Comparison of ENCODE assay signal across 1 cellular context in the genomic region with DNA sequence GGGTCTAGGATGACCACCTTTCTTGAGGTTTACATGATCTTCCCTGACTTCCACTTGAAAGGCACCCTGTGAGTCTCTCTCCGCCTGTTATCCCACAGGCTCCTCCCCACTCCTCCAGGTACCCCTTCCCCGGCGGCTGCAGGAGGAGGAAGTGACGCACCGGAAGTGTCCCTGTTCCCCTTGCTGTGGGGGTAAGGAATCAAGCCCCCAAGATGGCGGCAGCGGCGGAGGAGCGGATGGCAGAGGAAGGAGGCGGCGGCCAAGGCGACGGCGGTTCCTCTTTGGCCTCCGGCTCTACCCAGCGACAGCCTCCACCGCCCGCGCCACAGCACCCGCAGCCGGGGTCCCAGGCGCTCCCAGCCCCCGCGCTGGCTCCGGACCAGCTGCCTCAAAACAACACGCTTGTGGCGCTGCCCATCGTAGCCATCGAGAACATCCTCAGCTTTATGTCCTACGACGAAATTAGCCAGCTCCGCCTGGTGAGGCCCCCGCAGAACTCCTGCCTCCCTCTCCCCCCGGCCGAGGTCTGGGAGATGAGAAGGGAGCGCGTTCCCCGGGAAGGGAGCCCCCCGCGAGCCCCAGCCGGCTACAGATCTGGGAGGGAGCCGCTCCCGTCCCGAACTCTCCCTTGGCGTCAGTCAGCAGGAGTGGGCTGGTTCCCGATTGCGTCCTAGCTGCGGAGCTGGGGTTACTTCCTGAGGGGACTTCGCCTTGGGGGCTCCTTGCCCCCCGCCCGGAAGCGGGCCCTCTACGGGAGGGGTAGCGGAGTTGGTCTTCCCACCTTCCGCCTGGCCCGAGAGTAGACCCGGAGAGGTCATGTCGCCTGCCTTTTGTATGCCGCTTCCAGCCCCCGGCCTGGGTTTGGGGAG.
A peak's percentile ranks its signal among the peaks of the same experiment; 100 is the strongest.
TF ChIP-seq lines count a peak whose summit lies in the region.

A gene with protein sequence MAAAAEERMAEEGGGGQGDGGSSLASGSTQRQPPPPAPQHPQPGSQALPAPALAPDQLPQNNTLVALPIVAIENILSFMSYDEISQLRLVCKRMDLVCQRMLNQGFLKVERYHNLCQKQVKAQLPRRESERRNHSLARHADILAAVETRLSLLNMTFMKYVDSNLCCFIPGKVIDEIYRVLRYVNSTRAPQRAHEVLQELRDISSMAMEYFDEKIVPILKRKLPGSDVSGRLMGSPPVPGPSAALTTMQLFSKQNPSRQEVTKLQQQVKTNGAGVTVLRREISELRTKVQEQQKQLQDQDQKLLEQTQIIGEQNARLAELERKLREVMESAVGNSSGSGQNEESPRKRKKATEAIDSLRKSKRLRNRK (plus strand): TSS at position 194 of the 869 bp plus-strand sequence. CDS start 19 bp downstream, at position 213.

TF ChIP-seq in HepG2, 621 proteins besides CTCF, POLR2A, EP300 and RAD21 (continued from another document and continues in another):
- TF ChIP-seq, protein P1, sequence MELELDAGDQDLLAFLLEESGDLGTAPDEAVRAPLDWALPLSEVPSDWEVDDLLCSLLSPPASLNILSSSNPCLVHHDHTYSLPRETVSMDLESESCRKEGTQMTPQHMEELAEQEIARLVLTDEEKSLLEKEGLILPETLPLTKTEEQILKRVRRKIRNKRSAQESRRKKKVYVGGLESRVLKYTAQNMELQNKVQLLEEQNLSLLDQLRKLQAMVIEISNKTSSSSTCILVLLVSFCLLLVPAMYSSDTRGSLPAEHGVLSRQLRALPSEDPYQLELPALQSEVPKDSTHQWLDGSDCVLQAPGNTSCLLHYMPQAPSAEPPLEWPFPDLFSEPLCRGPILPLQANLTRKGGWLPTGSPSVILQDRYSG (CRISPR knock-in tag; IDR thresholded peaks at IDR 0.05) = no peak
- no peak for TF ChIP-seq THYN1 (CRISPR knock-in tag; IDR thresholded peaks at IDR 0.05; ENCODE audit: borderline replicate concordance, low read depth)
- TF ChIP-seq TAF1 (CRISPR knock-in tag; IDR thresholded peaks at IDR 0.05) = peak; percentile 98
- TF ChIP-seq ZBTB3 (CRISPR knock-in tag; IDR thresholded peaks at IDR 0.05; ENCODE audit: borderline replicate concordance, low read depth) = no peak
- TF ChIP-seq ZNF329 (CRISPR knock-in tag; IDR thresholded peaks at IDR 0.05; ENCODE audit: low read depth) = no peak; the same call in 1 of the 2 replicates
- no peak for TF ChIP-seq ZC3H13 (CRISPR knock-in tag; IDR thresholded peaks at IDR 0.05)
- TF ChIP-seq ZNF670 (CRISPR knock-in tag; IDR thresholded peaks at IDR 0.05; ENCODE audit: borderline replicate concordance) = peak; percentile 65; the same call in 1 of the 2 replicates
- no peak for TF ChIP-seq ZNF30 (CRISPR knock-in tag; IDR thresholded peaks at IDR 0.05)
- no peak for TF ChIP-seq IRX3 (CRISPR knock-in tag; IDR thresholded peaks at IDR 0.05; ENCODE audit: borderline replicate concordance, low read depth)
- TF ChIP-seq ATAD3A (CRISPR knock-in tag; IDR thresholded peaks at IDR 0.05) = no peak
- TF ChIP-seq, protein P2, sequence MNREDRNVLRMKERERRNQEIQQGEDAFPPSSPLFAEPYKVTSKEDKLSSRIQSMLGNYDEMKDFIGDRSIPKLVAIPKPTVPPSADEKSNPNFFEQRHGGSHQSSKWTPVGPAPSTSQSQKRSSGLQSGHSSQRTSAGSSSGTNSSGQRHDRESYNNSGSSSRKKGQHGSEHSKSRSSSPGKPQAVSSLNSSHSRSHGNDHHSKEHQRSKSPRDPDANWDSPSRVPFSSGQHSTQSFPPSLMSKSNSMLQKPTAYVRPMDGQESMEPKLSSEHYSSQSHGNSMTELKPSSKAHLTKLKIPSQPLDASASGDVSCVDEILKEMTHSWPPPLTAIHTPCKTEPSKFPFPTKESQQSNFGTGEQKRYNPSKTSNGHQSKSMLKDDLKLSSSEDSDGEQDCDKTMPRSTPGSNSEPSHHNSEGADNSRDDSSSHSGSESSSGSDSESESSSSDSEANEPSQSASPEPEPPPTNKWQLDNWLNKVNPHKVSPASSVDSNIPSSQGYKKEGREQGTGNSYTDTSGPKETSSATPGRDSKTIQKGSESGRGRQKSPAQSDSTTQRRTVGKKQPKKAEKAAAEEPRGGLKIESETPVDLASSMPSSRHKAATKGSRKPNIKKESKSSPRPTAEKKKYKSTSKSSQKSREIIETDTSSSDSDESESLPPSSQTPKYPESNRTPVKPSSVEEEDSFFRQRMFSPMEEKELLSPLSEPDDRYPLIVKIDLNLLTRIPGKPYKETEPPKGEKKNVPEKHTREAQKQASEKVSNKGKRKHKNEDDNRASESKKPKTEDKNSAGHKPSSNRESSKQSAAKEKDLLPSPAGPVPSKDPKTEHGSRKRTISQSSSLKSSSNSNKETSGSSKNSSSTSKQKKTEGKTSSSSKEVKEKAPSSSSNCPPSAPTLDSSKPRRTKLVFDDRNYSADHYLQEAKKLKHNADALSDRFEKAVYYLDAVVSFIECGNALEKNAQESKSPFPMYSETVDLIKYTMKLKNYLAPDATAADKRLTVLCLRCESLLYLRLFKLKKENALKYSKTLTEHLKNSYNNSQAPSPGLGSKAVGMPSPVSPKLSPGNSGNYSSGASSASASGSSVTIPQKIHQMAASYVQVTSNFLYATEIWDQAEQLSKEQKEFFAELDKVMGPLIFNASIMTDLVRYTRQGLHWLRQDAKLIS (CRISPR knock-in tag; IDR thresholded peaks at IDR 0.05) = no peak
- TF ChIP-seq, protein P3, sequence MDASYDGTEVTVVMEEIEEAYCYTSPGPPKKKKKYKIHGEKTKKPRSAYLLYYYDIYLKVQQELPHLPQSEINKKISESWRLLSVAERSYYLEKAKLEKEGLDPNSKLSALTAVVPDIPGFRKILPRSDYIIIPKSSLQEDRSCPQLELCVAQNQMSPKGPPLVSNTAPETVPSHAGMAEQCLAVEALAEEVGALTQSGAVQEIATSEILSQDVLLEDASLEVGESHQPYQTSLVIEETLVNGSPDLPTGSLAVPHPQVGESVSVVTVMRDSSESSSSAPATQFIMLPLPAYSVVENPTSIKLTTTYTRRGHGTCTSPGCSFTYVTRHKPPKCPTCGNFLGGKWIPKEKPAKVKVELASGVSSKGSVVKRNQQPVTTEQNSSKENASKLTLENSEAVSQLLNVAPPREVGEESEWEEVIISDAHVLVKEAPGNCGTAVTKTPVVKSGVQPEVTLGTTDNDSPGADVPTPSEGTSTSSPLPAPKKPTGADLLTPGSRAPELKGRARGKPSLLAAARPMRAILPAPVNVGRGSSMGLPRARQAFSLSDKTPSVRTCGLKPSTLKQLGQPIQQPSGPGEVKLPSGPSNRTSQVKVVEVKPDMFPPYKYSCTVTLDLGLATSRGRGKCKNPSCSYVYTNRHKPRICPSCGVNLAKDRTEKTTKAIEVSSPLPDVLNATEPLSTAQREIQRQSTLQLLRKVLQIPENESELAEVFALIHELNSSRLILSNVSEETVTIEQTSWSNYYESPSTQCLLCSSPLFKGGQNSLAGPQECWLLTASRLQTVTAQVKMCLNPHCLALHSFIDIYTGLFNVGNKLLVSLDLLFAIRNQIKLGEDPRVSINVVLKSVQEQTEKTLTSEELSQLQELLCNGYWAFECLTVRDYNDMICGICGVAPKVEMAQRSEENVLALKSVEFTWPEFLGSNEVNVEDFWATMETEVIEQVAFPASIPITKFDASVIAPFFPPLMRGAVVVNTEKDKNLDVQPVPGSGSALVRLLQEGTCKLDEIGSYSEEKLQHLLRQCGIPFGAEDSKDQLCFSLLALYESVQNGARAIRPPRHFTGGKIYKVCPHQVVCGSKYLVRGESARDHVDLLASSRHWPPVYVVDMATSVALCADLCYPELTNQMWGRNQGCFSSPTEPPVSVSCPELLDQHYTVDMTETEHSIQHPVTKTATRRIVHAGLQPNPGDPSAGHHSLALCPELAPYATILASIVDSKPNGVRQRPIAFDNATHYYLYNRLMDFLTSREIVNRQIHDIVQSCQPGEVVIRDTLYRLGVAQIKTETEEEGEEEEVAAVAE (CRISPR knock-in tag; IDR thresholded peaks at IDR 0.05; ENCODE audit: borderline replicate concordance) = peak; percentile 68; the same call in 1 of the 2 replicates
- TF ChIP-seq HNF4G (IDR thresholded peaks at IDR 0.05; ENCODE audit: borderline replicate concordance, low read depth, low read length) = no peak
- no peak for TF ChIP-seq HNF4G (CRISPR knock-in tag; IDR thresholded peaks at IDR 0.05; ENCODE audit: borderline replicate concordance, low read depth)
- TF ChIP-seq CEBPB (IDR thresholded peaks at IDR 0.05; ENCODE audit: borderline replicate concordance, low read depth, low read length) = no peak
- TF ChIP-seq, protein P4, sequence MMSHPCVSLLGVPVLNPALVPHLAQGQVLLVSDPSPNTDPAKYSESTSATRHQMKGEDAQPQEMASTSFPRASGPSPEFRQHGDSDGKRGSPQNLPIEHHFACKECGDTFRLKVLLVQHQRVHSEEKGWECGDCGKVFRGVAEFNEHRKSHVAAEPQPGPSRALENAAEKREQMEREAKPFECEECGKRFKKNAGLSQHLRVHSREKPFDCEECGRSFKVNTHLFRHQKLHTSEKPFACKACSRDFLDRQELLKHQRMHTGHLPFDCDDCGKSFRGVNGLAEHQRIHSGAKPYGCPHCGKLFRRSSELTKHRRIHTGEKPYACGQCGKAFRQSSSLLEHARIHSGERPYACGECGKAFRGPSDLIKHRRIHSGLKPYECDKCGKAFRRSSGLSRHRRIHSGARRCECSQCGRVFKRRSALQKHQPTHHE (CRISPR knock-in tag; IDR thresholded peaks at IDR 0.05; ENCODE audit: borderline replicate concordance) = no peak
- no peak for TF ChIP-seq GTF3A (CRISPR knock-in tag; conservative IDR thresholded peaks at IDR 0.05)
- TF ChIP-seq, protein P5, sequence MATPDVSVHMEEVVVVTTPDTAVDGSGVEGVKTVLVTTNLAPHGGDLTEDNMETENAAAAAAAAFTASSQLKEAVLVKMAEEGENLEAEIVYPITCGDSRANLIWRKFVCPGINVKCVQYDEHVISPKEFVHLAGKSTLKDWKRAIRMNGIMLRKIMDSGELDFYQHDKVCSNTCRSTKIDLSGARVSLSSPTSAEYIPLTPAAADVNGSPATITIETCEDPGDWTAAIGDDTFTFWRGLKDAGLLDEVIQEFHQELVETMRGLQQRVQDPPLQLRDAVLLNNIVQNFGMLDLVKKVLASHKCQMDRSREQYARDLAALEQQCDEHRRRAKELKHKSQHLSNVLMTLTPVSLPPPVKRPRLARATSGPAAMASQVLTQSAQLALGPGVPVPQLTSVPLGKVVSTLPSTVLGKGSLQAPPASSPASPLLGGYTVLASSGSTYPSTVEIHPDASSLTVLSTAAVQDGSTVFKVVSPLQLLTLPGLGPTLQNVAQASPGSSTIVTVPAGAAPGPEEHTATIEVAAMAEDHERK (CRISPR knock-in tag; IDR thresholded peaks at IDR 0.05; ENCODE audit: low read depth) = no peak
- TF ChIP-seq, protein P6, sequence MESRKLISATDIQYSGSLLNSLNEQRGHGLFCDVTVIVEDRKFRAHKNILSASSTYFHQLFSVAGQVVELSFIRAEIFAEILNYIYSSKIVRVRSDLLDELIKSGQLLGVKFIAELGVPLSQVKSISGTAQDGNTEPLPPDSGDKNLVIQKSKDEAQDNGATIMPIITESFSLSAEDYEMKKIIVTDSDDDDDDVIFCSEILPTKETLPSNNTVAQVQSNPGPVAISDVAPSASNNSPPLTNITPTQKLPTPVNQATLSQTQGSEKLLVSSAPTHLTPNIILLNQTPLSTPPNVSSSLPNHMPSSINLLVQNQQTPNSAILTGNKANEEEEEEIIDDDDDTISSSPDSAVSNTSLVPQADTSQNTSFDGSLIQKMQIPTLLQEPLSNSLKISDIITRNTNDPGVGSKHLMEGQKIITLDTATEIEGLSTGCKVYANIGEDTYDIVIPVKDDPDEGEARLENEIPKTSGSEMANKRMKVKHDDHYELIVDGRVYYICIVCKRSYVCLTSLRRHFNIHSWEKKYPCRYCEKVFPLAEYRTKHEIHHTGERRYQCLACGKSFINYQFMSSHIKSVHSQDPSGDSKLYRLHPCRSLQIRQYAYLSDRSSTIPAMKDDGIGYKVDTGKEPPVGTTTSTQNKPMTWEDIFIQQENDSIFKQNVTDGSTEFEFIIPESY (CRISPR knock-in tag; IDR thresholded peaks at IDR 0.05) = no peak
- TF ChIP-seq ZNF674 (CRISPR knock-in tag; IDR thresholded peaks at IDR 0.05; ENCODE audit: low read depth) = no peak
- no peak for TF ChIP-seq RARG (CRISPR knock-in tag; IDR thresholded peaks at IDR 0.05; ENCODE audit: low read depth)
- no peak for TF ChIP-seq NCOR1 (IDR thresholded peaks at IDR 0.05; ENCODE audit: borderline replicate concordance, low read length)
- TF ChIP-seq, protein P7, sequence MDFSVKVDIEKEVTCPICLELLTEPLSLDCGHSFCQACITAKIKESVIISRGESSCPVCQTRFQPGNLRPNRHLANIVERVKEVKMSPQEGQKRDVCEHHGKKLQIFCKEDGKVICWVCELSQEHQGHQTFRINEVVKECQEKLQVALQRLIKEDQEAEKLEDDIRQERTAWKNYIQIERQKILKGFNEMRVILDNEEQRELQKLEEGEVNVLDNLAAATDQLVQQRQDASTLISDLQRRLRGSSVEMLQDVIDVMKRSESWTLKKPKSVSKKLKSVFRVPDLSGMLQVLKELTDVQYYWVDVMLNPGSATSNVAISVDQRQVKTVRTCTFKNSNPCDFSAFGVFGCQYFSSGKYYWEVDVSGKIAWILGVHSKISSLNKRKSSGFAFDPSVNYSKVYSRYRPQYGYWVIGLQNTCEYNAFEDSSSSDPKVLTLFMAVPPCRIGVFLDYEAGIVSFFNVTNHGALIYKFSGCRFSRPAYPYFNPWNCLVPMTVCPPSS (IDR thresholded peaks at IDR 0.05) = no peak
- no peak for TF ChIP-seq MAFK (conservative IDR thresholded peaks at IDR 0.05 in 1 of 2, IDR thresholded peaks at IDR 0.05 in 1 of 2; ENCODE audit: low read length in 2 of 2)
